Comparison of ENCODE assay signal across 7 cellular contexts in the genomic region with DNA sequence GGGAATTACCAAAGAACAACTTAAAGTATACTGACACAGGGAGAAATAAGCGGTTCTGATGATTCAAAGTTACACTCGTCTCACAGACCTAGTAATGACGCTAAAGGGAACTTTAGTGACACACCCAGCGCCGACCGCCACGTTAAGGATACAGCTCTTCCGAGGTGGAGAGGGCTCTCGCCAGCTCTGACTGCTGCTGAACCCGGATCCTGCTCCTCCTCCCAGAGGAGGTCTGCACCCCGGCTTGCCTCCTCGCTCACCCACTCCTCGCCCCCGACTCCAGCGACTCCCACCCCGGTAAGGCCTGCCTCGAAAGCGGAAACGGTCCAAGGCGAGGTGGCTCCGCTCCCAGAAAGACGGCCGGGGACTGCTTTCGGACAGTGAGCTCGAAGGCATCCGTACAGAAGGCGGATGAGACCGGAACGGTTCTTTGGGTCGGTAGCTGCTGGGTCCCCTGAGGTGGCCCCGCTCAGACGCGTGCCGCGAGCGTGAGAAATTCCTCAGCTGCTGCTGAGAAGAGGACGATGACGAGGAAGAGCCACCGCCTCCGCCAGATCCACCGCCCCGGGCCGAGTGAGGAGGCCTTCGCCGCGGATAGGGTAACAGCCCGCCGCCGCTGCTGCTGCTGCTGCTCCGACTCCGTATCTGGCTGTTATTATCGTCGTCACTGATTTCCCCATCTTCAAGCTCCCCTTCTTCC. TPM values are rescaled to one million over a fixed set of nuclear protein-coding genes. Genes with fewer than 3 reads are reported as not detected.
DNase-seq lines count a peak whose midpoint lies in the region; ATAC-seq lines count a peak whose summit lies in the region.

No MANE protein-coding gene starts in this region.

- H3K4me3 Mint-ChIP-seq in activated CD4-positive, alpha-beta memory T cell treated with anti-CD3 and anti-CD28 coated beads for 36 hours, result peak overlapping the region; percentile 97
- peak overlapping the region; percentile 98 for H3K4me3 Mint-ChIP-seq in memory B cell

- intact Hi-C loops in activated CD4-positive, alpha-beta memory T cell treated with anti-CD3 and anti-CD28 coated beads for 36 hours (cut with micrococcal nuclease), result loop anchor here (1.0 to 10.0 kb wide), 5 partner anchors 10 to 272 kb away; partner anchors contain the start of genes RAB21, TBC1D15 and TPH2

- peaks cover 44% of the 10 kb centered on the region for H3K4me1 Mint-ChIP-seq in activated CD4-positive, alpha-beta memory T cell treated with anti-CD3 and anti-CD28 coated beads for 36 hours (ENCODE audit: low read depth)
- H3K4me1 Mint-ChIP-seq in memory B cell, result peaks cover 21% of the 10 kb centered on the region

- DNase-seq in NCI-H2171 treated with DMSO at 0.1 percent for 48 hours (lab: John Stamatoyannopoulos, UW) (peak; percentile 46), ecto neural progenitor cell (ENCODE audit: low spot score) (peak; percentile 85), memory B cell (ENCODE audit: low spot score in 2 of 2) (peak; percentile 63 to 71)
- peak; percentile 87 for DNase-seq in activated CD4-positive, alpha-beta memory T cell treated with anti-CD3 and anti-CD28 coated beads for 36 hours
- DNase-seq in stimulated activated CD8-positive, alpha-beta memory T cell treated with anti-CD3 and anti-CD28 coated beads, Interleukin-12 subunit alpha, Interleukin-12 subunit beta, amount 100 ng/mL, for 1 hour (ENCODE audit: low read depth), result peak; percentile 55

- peaks cover 50% of the 10 kb centered on the region for H3K36me3 Mint-ChIP-seq in activated CD4-positive, alpha-beta memory T cell treated with anti-CD3 and anti-CD28 coated beads for 36 hours
- H3K36me3 Mint-ChIP-seq in memory B cell, result peaks cover 14% of the 10 kb centered on the region

- peak; percentile 22 for ATAC-seq in GM18508 (IDR thresholded peaks at IDR 0.05; ENCODE audit: insufficient read depth, unreplicated experiment)
- peak; percentile 19 for ATAC-seq in HG02798 (IDR thresholded peaks at IDR 0.05; ENCODE audit: poor library complexity, unreplicated experiment)
- peak; percentile 40 for ATAC-seq in memory B cell (ENCODE audit: low read depth)

- H3K27ac Mint-ChIP-seq in activated CD4-positive, alpha-beta memory T cell treated with anti-CD3 and anti-CD28 coated beads for 36 hours, result peak overlapping the region; percentile 100
- H3K27ac Mint-ChIP-seq in memory B cell, result peak overlapping the region; percentile 100

- no peaks in the 10 kb centered on the region for H3K27me3 Mint-ChIP-seq in activated CD4-positive, alpha-beta memory T cell treated with anti-CD3 and anti-CD28 coated beads for 36 hours
- H3K27me3 Mint-ChIP-seq in memory B cell, result no peaks in the 10 kb centered on the region

- CTCF ChIA-PET in activated CD4-positive, alpha-beta memory T cell treated with anti-CD3 and anti-CD28 coated beads for 36 hours (lab: Charles Lee), result interaction anchor here (0.9 to 5.4 kb wide), 7 partner anchors 12 to 92 kb away, joined by 3 to 50 read pairs (median 18); partner anchors contain the start of genes RAB21 and TMEM19

- POLR2A ChIA-PET in activated CD4-positive, alpha-beta memory T cell treated with anti-CD3 and anti-CD28 coated beads for 36 hours (lab: Charles Lee), result interaction anchor here (0.8 to 5.9 kb wide), 16 partner anchors 9 to 177 kb away, joined by 3 to 132 read pairs (median 6); partner anchors contain the start of genes RAB21, TBC1D15 and TMEM19

- H3K9me3 Mint-ChIP-seq in activated CD4-positive, alpha-beta memory T cell treated with anti-CD3 and anti-CD28 coated beads for 36 hours, result no peaks in the 10 kb centered on the region
- H3K9me3 Mint-ChIP-seq in memory B cell, result no peaks in the 10 kb centered on the region

RNA-seq across cellular contexts. Expression of gene ZFC3H1, which starts 0.6 kb away (rescaled TPM):
- 10 to 100 TPM; 55.9 to 64.9 TPM for total RNA-seq in activated CD4-positive, alpha-beta memory T cell treated with anti-CD3 and anti-CD28 coated beads for 36 hours

RNA-seq across cellular contexts. Expression of gene THAP2, which starts 1.1 kb away (rescaled TPM):
- total RNA-seq in activated CD4-positive, alpha-beta memory T cell treated with anti-CD3 and anti-CD28 coated beads for 36 hours, result 1 to 10 TPM; 9.4 to 9.5 TPM

RNA-seq across cellular contexts. Expression of gene TMEM19, which starts 22.9 kb away (rescaled TPM):
- 10 to 100 TPM; 10.8 to 11.7 TPM for total RNA-seq in activated CD4-positive, alpha-beta memory T cell treated with anti-CD3 and anti-CD28 coated beads for 36 hours

Comparison
In these comparisons a context has a peak if more than half of its experiments do, and no peak if none do; other contexts are left out.
1. Peak in every context shown above with its lines: DNase-seq and ATAC-seq.